ENCODE assay signal across 2 cellular contexts in the genomic region with DNA sequence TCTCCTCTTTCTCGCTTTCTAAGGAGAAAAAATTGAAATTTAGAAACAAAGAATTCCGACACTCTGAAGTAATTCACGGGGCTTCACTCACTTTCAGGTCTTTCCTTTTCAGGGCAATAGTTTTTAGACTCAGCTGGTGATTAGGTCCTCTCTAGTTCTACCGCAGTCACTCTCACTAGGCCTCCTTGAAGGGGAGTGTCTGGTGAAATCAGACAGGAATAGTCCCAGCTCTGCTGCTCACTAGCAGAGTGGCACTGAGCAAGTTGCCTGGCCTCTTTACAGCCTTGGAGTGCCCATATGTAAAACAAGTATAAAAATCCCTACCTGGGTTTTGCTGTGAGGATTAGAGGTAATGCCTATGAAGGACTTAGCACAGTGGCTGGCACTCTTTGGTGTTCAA.
TF ChIP-seq lines count a peak whose summit lies in the region.

No MANE protein-coding gene starts in this region.

TF ChIP-seq in GM23338, 12 proteins besides CTCF, POLR2A, EP300 and RAD21:
- no peak for TF ChIP-seq JUNB (IDR thresholded peaks at IDR 0.05; ENCODE audit: unreplicated experiment)
- TF ChIP-seq STAT1 (IDR thresholded peaks at IDR 0.05; ENCODE audit: unreplicated experiment) = no peak

TF ChIP-seq in H1, 55 proteins besides CTCF, POLR2A, EP300 and RAD21:
- TF ChIP-seq RNF2 (IDR thresholded peaks at IDR 0.05; ENCODE audit: borderline replicate concordance, low read depth, low read length, missing control alignments, poor library complexity, severe bottlenecking) = no peak
- TF ChIP-seq, protein P1, sequence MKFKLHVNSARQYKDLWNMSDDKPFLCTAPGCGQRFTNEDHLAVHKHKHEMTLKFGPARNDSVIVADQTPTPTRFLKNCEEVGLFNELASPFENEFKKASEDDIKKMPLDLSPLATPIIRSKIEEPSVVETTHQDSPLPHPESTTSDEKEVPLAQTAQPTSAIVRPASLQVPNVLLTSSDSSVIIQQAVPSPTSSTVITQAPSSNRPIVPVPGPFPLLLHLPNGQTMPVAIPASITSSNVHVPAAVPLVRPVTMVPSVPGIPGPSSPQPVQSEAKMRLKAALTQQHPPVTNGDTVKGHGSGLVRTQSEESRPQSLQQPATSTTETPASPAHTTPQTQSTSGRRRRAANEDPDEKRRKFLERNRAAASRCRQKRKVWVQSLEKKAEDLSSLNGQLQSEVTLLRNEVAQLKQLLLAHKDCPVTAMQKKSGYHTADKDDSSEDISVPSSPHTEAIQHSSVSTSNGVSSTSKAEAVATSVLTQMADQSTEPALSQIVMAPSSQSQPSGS (IDR thresholded peaks at IDR 0.05; ENCODE audit: low read length) = no peak
- no peak for TF ChIP-seq POLR2AphosphoS5 (IDR thresholded peaks at IDR 0.05; ENCODE audit: low read depth, low read length)
- TF ChIP-seq NANOG (IDR thresholded peaks at IDR 0.05; ENCODE audit: insufficient read depth, low read depth, low read length, poor library complexity, severe bottlenecking) = no peak
- TF ChIP-seq CHD1 (IDR thresholded peaks at IDR 0.05; ENCODE audit: low read depth, low read length) = no peak
